In genomic region chr5:58794875-58795274, GRCh38 we compare ENCODE assay signal across 12 cellular contexts.
A peak's percentile ranks its signal among the peaks of the same experiment; 100 is the strongest.
DNase-seq lines count a peak whose midpoint lies in the region; ATAC-seq and TF ChIP-seq lines count a peak whose summit lies in the region.
"Had no signal": no experiment of that assay in that cellular context is flagged by ENCODE, and none has a peak within 500 bp of the region (broad histone marks: within the 10 kb centered on the region; RNA-seq: fewer than 3 reads in every experiment).

No MANE protein-coding gene starts in this region.

- no peak overlapping the region for H3K27ac Mint-ChIP-seq in activated naive CD4-positive, alpha-beta T cell treated with anti-CD3 and anti-CD28 coated beads, Interleukin-2, amount 50 U/mL, for 72 hours
- H3K27ac Mint-ChIP-seq: activated CD4-positive, alpha-beta T cell treated with anti-CD3 and anti-CD28 coated beads, Interleukin-2, amount 10 ng/mL, durations not matched to agents 7 days and 5 days had no signal

- no peak for TF ChIP-seq CTCF in tibial artery (IDR thresholded peaks at IDR 0.05)

- peaks cover 0 to 9% of the 10 kb centered on the region in 2 donors for H3K36me3 Mint-ChIP-seq in activated naive CD4-positive, alpha-beta T cell treated with anti-CD3 and anti-CD28 coated beads, Interleukin-2, amount 50 U/mL, for 72 hours

- no peaks in the 10 kb centered on the region for H3K27me3 ChIP-seq in tibial artery

- H3K4me1 ChIP-seq in tibial artery, result no peaks in the 10 kb centered on the region

- intact Hi-C loops in tibial artery (cut with DNase I; ENCODE audit: low total_unique reads), result no loop called here

- H3K4me3 ChIP-seq in tibial artery, result no peak overlapping the region
- H3K4me3 ChIP-seq: coronary artery had no signal

- H3K9me3 Mint-ChIP-seq in activated naive CD4-positive, alpha-beta T cell treated with anti-CD3 and anti-CD28 coated beads, Interleukin-2, amount 50 U/mL, for 72 hours, result peaks cover 3 to 7% of the 10 kb centered on the region in 2 donors
- H3K9me3 Mint-ChIP-seq: activated CD4-positive, alpha-beta T cell treated with anti-CD3 and anti-CD28 coated beads, Interleukin-2, amount 10 ng/mL, durations not matched to agents 7 days and 5 days had no signal

- H3K27ac ChIP-seq in tibial artery, result no peak overlapping the region
- H3K27ac ChIP-seq: coronary artery had no signal

- peak; percentile 86 to 94 for ATAC-seq in activated naive CD4-positive, alpha-beta T cell treated with anti-CD3 and anti-CD28 coated beads, Interleukin-2, amount 50 U/mL, for 72 hours
- ATAC-seq in HG03095 (IDR thresholded peaks at IDR 0.05; ENCODE audit: unreplicated experiment) (peak; percentile 39), HG02970 (IDR thresholded peaks at IDR 0.05; ENCODE audit: low FRiP score, unreplicated experiment) (no peak)

- no peaks in the 10 kb centered on the region for H3K36me3 ChIP-seq in tibial artery

- peak; percentile 38 to 68 for DNase-seq in activated naive CD4-positive, alpha-beta T cell treated with anti-CD3 and anti-CD28 coated beads, Interleukin-2, amount 50 U/mL, for 72 hours (ENCODE audit: low spot score in 2 of 2)
- no peak for DNase-seq in activated naive CD4-positive, alpha-beta T cell treated with anti-CD3 and anti-CD28 coated beads, Interleukin-2, amount 50 U/mL, for 16 hours
- DNase-seq in kidney tubule cell (ENCODE audit: low spot score), result peak; percentile 18
- DNase-seq in tibial artery, result no peak
- DNase-seq in RPMI8226, result no peak
- no peak for DNase-seq in activated CD4-positive, CD25-positive, alpha-beta regulatory T cell treated with anti-CD3 and anti-CD28 coated beads, Interleukin-2, amount 50 U/mL, for 72 hours
- DNase-seq: activated CD4-positive, alpha-beta T cell treated with anti-CD3 and anti-CD28 coated beads, Interleukin-2, amount 10 ng/mL, durations not matched to agents 7 days and 5 days; NCI-H226; SW 1271 had no signal

- H3K9me3 ChIP-seq in tibial artery, result no peaks in the 10 kb centered on the region

Comparison
In these comparisons a context has a peak if more than half of its experiments do, and no peak if none do; other contexts are left out.
1. DNase-seq: peak in activated naive CD4-positive, alpha-beta T cell treated with anti-CD3 and anti-CD28 coated beads, Interleukin-2, amount 50 U/mL, for 72 hours (2 of 2) and kidney tubule cell (single experiment); none in activated naive CD4-positive, alpha-beta T cell treated with anti-CD3 and anti-CD28 coated beads, Interleukin-2, amount 50 U/mL, for 16 hours (single experiment), tibial artery (0 of 2), RPMI8226 (single experiment) and activated CD4-positive, CD25-positive, alpha-beta regulatory T cell treated with anti-CD3 and anti-CD28 coated beads, Interleukin-2, amount 50 U/mL, for 72 hours (single experiment).